12 cellular contexts compared by ENCODE assay signal in genomic region chr15:38176155-38176554, GRCh38.
DNase-seq lines count a peak whose midpoint lies in the region; ATAC-seq and TF ChIP-seq lines count a peak whose summit lies in the region.
"Had no signal": no experiment of that assay in that cellular context is flagged by ENCODE, and none has a peak within 500 bp of the region (broad histone marks: within the 10 kb centered on the region; RNA-seq: fewer than 3 reads in every experiment).

No MANE protein-coding gene starts in this region.

- peak; percentile 18 for DNase-seq in GM10248 (ENCODE audit: extremely low spot score)
- peak; percentile 17 for DNase-seq in HS-27A (ENCODE audit: low read depth)
- DNase-seq in fibroblast of the aortic adventitia (ENCODE audit: low read depth): peak; percentile 58
- DNase-seq in NCI-H2107 treated with DMSO at 0.1 percent for 48 hours (lab: John Stamatoyannopoulos, UW; ENCODE audit: unreplicated experiment): no peak
- no peak for DNase-seq in stimulated activated CD4-positive, alpha-beta T cell treated with anti-CD3 and anti-CD28 coated beads, Interleukin-4, amount 100 ng/mL, for 1 hour
- no peak for DNase-seq in activated gamma-delta T cell treated with Interleukin-2 at 50 U/mL for 16 hours
- no peak for DNase-seq in NCI-H146 (lab: John Stamatoyannopoulos, UW)
- DNase-seq: activated CD8-positive, alpha-beta T cell treated with anti-CD3 and anti-CD28 coated beads for 36 hours; erythroblast; NCI-H2029 treated with DMSO at 0.1 percent for 48 hours; right cardiac atrium had no signal

- no peak for TF ChIP-seq CTCF in GM10248 (IDR thresholded peaks at IDR 0.05; ENCODE audit: control extremely low read depth, extremely low read depth, low read depth, missing control alignments)
- TF ChIP-seq CTCF in fibroblast of the aortic adventitia (IDR thresholded peaks at IDR 0.05; ENCODE audit: insufficient read depth, low read length): no peak

- POLR2A ChIA-PET in GM10248 (lab: Yijun Ruan, JAX): no interaction called here

- ATAC-seq in GM21717 (IDR thresholded peaks at IDR 0.05; ENCODE audit: unreplicated experiment): peak; percentile 93
- ATAC-seq: activated CD8-positive, alpha-beta T cell treated with anti-CD3 and anti-CD28 coated beads for 36 hours; right cardiac atrium had no signal

- CTCF ChIA-PET in GM10248 (lab: Yijun Ruan, JAX): no interaction called here

- H3K4me3 ChIP-seq in fibroblast of the aortic adventitia (ENCODE audit: low read depth, low read length): no peak overlapping the region

Comparison
In these comparisons a context has a peak if more than half of its experiments do, and no peak if none do; other contexts are left out.
1. DNase-seq: peak in GM10248 (single experiment), HS-27A (single experiment) and fibroblast of the aortic adventitia (single experiment); none in NCI-H2107 treated with DMSO at 0.1 percent for 48 hours (single experiment), stimulated activated CD4-positive, alpha-beta T cell treated with anti-CD3 and anti-CD28 coated beads, Interleukin-4, amount 100 ng/mL, for 1 hour (single experiment), activated gamma-delta T cell treated with Interleukin-2 at 50 U/mL for 16 hours (single experiment) and NCI-H146 (single experiment).